10 cellular contexts compared by ENCODE assay signal in the genomic region with DNA sequence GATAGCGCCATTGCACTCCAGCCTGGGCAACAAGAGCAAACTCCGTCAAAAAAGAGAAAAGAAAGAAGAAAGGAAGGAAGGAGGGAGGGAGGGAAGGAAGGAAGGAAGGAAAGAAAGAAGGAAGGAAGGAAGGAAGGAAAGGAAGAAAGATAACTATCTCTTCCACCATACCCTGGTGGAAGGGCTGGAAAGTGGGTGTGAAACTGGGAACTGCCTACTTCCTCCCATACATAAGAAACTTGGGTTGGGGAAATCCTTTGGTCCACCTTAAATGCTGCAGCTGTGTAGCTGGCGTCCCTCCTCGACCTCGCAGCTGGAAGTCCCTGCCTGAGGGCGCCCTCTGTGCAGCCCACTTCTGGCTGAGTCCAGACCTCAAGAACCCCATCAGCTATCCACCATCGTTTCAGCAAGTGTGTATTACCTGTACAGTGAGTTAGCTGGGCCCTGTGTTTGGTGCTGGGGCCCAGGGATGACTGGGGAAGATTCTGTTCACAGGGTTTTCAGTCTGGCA. TPM values are rescaled to one million over a fixed set of nuclear protein-coding genes. Genes with fewer than 3 reads are reported as not detected.
DNase-seq lines count a peak whose midpoint lies in the region; ATAC-seq and TF ChIP-seq lines count a peak whose summit lies in the region.
"Had no signal": no experiment of that assay in that cellular context is flagged by ENCODE, and none has a peak within 500 bp of the region (broad histone marks: within the 10 kb centered on the region; RNA-seq: fewer than 3 reads in every experiment).

No MANE protein-coding gene starts in this region.

- no peaks in the 10 kb centered on the region for H3K36me3 Mint-ChIP-seq in CD8-positive, alpha-beta T cell
- H3K36me3 Mint-ChIP-seq in IgD-negative memory B cell = no peaks in the 10 kb centered on the region
- H3K36me3 Mint-ChIP-seq in naive thymus-derived CD4-positive, alpha-beta T cell = no peaks in the 10 kb centered on the region

- no peak overlapping the region for H3K4me3 ChIP-seq in CD8-positive, alpha-beta T cell (ENCODE audit: low read depth, low read length)
- H3K4me3 ChIP-seq in colonic mucosa (no peak overlapping the region), vagina (peak overlapping the region in 1 of 2 donors; percentile 19)
- no peak overlapping the region for H3K4me3 ChIP-seq in naive thymus-derived CD4-positive, alpha-beta T cell (ENCODE audit: low read length)

- peak overlapping the region; percentile 69 for H3K27ac Mint-ChIP-seq in CD8-positive, alpha-beta T cell
- H3K27ac Mint-ChIP-seq in IgD-negative memory B cell = peak overlapping the region; percentile 61 to 71 (median 71)
- H3K27ac Mint-ChIP-seq in naive thymus-derived CD4-positive, alpha-beta T cell = peak overlapping the region; percentile 18 to 89 (median 79)

- H3K27me3 ChIP-seq in CD8-positive, alpha-beta T cell (ENCODE audit: insufficient read depth, low read length) = no peaks in the 10 kb centered on the region
- H3K27me3 ChIP-seq in colonic mucosa (no peaks in the 10 kb centered on the region), vagina (no peaks in the 10 kb centered on the region)
- H3K27me3 ChIP-seq in naive thymus-derived CD4-positive, alpha-beta T cell (ENCODE audit: control insufficient read depth in 2 of 2, insufficient read depth in 2 of 2, low read length in 2 of 2) = no peaks in the 10 kb centered on the region

- H3K4me1 Mint-ChIP-seq in CD8-positive, alpha-beta T cell (ENCODE audit: low read depth) = peaks cover 37% of the 10 kb centered on the region
- peaks cover 19 to 28% (median 28%) of the 10 kb centered on the region in 3 donors for H3K4me1 Mint-ChIP-seq in IgD-negative memory B cell
- H3K4me1 Mint-ChIP-seq in naive thymus-derived CD4-positive, alpha-beta T cell = peaks cover 15 to 51% (median 35%) of the 10 kb centered on the region in 7 donors

- peak overlapping the region; percentile 45 for H3K4me3 Mint-ChIP-seq in CD8-positive, alpha-beta T cell
- H3K4me3 Mint-ChIP-seq in IgD-negative memory B cell = peak overlapping the region in 3 of 4 donors; percentile 57 to 96 (median 95)
- H3K4me3 Mint-ChIP-seq in naive thymus-derived CD4-positive, alpha-beta T cell = peak overlapping the region in 9 of 10 donors; percentile 3 to 93 (median 91)

- no peaks in the 10 kb centered on the region for H3K9me3 Mint-ChIP-seq in CD8-positive, alpha-beta T cell
- no peaks in the 10 kb centered on the region for H3K9me3 Mint-ChIP-seq in IgD-negative memory B cell
- H3K9me3 Mint-ChIP-seq in naive thymus-derived CD4-positive, alpha-beta T cell = no peaks in the 10 kb centered on the region

- no peaks in the 10 kb centered on the region for H3K9me3 ChIP-seq in CD8-positive, alpha-beta T cell (ENCODE audit: low read length)
- H3K9me3 ChIP-seq in colonic mucosa (no peaks in the 10 kb centered on the region), vagina (no peaks in the 10 kb centered on the region)
- H3K9me3 ChIP-seq in naive thymus-derived CD4-positive, alpha-beta T cell (ENCODE audit: control insufficient read depth in 2 of 3, low read length in 3 of 3) = no peaks in the 10 kb centered on the region

- no peak for DNase-seq in CD8-positive, alpha-beta T cell
- DNase-seq in colonic mucosa (peak; percentile 32), vagina (ENCODE audit: extremely low spot score in 2 of 2) (no peak), dedifferentiated amniotic fluid mesenchymal stem cell (ENCODE audit: extremely low spot score) (no peak)
- DNase-seq in naive thymus-derived CD4-positive, alpha-beta T cell = no peak
- DNase-seq: activated naive CD4-positive, alpha-beta T cell treated with Interleukin-2 at 50 U/mL for 16 hours had no signal

- no peaks in the 10 kb centered on the region for H3K27me3 Mint-ChIP-seq in CD8-positive, alpha-beta T cell (ENCODE audit: low read depth)
- H3K27me3 Mint-ChIP-seq in IgD-negative memory B cell = no peaks in the 10 kb centered on the region
- no peaks in the 10 kb centered on the region for H3K27me3 Mint-ChIP-seq in naive thymus-derived CD4-positive, alpha-beta T cell

- H3K9ac ChIP-seq in colonic mucosa (ENCODE audit: low read depth in 2 of 2, low read length in 2 of 2) = no peak overlapping the region

- ATAC-seq in CD8-positive, alpha-beta T cell = no peak
- no peak for ATAC-seq in naive thymus-derived CD4-positive, alpha-beta T cell
- no peak for ATAC-seq in GM19023 (IDR thresholded peaks at IDR 0.05; ENCODE audit: unreplicated experiment)
- ATAC-seq in HG03196 (IDR thresholded peaks at IDR 0.05; ENCODE audit: unreplicated experiment) = no peak

- POLR2A ChIA-PET in CD8-positive, alpha-beta T cell (lab: Charles Lee) = interaction anchor here (2.8 to 4.8 kb wide), 3 partner anchors 10 to 152 kb away, joined by 8 to 91 read pairs (median 33); partner anchors contain the start of genes BSDC1, LCK and MARCKSL1
- POLR2A ChIA-PET in naive thymus-derived CD4-positive, alpha-beta T cell (lab: Charles Lee) = interaction anchor here (0.6 to 28.2 kb wide), 10 partner anchors 14 to 140 kb away, joined by 3 to 738 read pairs (median 10); partner anchors contain the start of genes HDAC1, LCK, MARCKSL1 and TXLNA

- no peak for TF ChIP-seq POLR2A in vagina (IDR thresholded peaks at IDR 0.05)

- H3K36me3 ChIP-seq in CD8-positive, alpha-beta T cell (ENCODE audit: insufficient read depth, low read length) = no peaks in the 10 kb centered on the region
- H3K36me3 ChIP-seq in colonic mucosa (no peaks in the 10 kb centered on the region), vagina (no peaks in the 10 kb centered on the region)
- peaks cover 0 to 6% (median 0%) of the 10 kb centered on the region in 3 experiments for H3K36me3 ChIP-seq in naive thymus-derived CD4-positive, alpha-beta T cell (ENCODE audit: control insufficient read depth in 2 of 3, insufficient read depth in 3 of 3, low read length in 3 of 3)

- peaks cover 34% of the 10 kb centered on the region for H3K4me1 ChIP-seq in CD8-positive, alpha-beta T cell (ENCODE audit: insufficient read depth, low read length)
- H3K4me1 ChIP-seq in colonic mucosa (peaks cover 9% of the 10 kb centered on the region), vagina (peaks cover 48% of the 10 kb centered on the region)
- H3K4me1 ChIP-seq in naive thymus-derived CD4-positive, alpha-beta T cell (ENCODE audit: control insufficient read depth in 2 of 2, insufficient read depth in 2 of 2, low read length in 2 of 2) = peaks cover 11 to 33% of the 10 kb centered on the region in 2 donors

- intact Hi-C loops in CD8-positive, alpha-beta T cell (cut with DNase I, micrococcal nuclease) = no loop called here
- intact Hi-C loops in colonic mucosa (cut with DNase I) = loop anchor here (10.0 kb wide), 1 partner anchor 92 kb away; the partner anchor contains the start of gene MARCKSL1
- intact Hi-C loops in naive thymus-derived CD4-positive, alpha-beta T cell (cut with micrococcal nuclease) = no loop called here
- intact Hi-C loops in vagina (cut with DNase I) = no loop called here

- H3K27ac ChIP-seq in CD8-positive, alpha-beta T cell (ENCODE audit: low read depth, low read length) = no peak overlapping the region
- H3K27ac ChIP-seq in colonic mucosa (no peak overlapping the region), vagina (no peak overlapping the region)
- H3K27ac ChIP-seq in naive thymus-derived CD4-positive, alpha-beta T cell (ENCODE audit: low read depth, low read length) = no peak overlapping the region

- no peak for TF ChIP-seq CTCF in CD8-positive, alpha-beta T cell (IDR thresholded peaks at IDR 0.05)
- no peak for TF ChIP-seq CTCF in colonic mucosa (IDR thresholded peaks at IDR 0.05)
- no peak for TF ChIP-seq CTCF in vagina (IDR thresholded peaks at IDR 0.05)

- CTCF ChIA-PET in CD8-positive, alpha-beta T cell (lab: Charles Lee) = interaction anchor here (1.2 to 5.4 kb wide), 2 partner anchors 9 to 113 kb away, joined by 3 to 63 read pairs; partner anchors contain the start of gene LCK
- CTCF ChIA-PET in naive thymus-derived CD4-positive, alpha-beta T cell (lab: Charles Lee) = interaction anchor here (0.6 to 3.0 kb wide), 4 partner anchors 12 to 93 kb away, joined by 3 to 13 read pairs (median 6); partner anchors contain the start of gene MARCKSL1

RNA-seq across cellular contexts. Expression of gene FAM167B, which starts 4.6 kb away (rescaled TPM):
- total RNA-seq in CD8-positive, alpha-beta T cell = under 1 TPM; 0.35 to 0.86 TPM
- polyA plus RNA-seq in IgD-negative memory B cell = not detected
- total RNA-seq in colonic mucosa (1 to 10 TPM; 4.2 to 5.5 TPM), vagina (3.7 TPM)
- total RNA-seq in naive thymus-derived CD4-positive, alpha-beta T cell = 1 to 10 TPM in 3 of 5 experiments, under 1 TPM in 2; 0.48 to 2.0 (median 1.4) TPM
- not detected for polyA plus RNA-seq in naive thymus-derived CD4-positive, alpha-beta T cell
- total RNA-seq: kidney epithelial cell had no signal

RNA-seq across cellular contexts. Expression of gene LCK, which starts 8.7 kb away (rescaled TPM):
- 100 to 1,000 TPM; 203 to 206 TPM for total RNA-seq in CD8-positive, alpha-beta T cell
- 80.5 TPM for polyA plus RNA-seq in IgD-negative memory B cell
- total RNA-seq in colonic mucosa (10 to 100 TPM in 1 of 2 donors, 1 to 10 TPM in 1; 3.7 to 24.7 TPM), vagina (6.4 TPM)
- total RNA-seq in naive thymus-derived CD4-positive, alpha-beta T cell = 100 to 1,000 TPM; 245 to 509 (median 469) TPM
- polyA plus RNA-seq in naive thymus-derived CD4-positive, alpha-beta T cell = 1,000 to 10,000 TPM in 1 of 2 donors, 100 to 1,000 TPM in 1; 897 to 1,109 TPM

RNA-seq across cellular contexts. Expression of gene EIF3I, which starts 20.2 kb away (rescaled TPM):
- 100 to 1,000 TPM in 1 of 2 experiments, 10 to 100 TPM in 1; 97.4 to 101 TPM for total RNA-seq in CD8-positive, alpha-beta T cell
- 154 TPM for polyA plus RNA-seq in IgD-negative memory B cell
- total RNA-seq in colonic mucosa (100 to 1,000 TPM; 142 to 264 TPM), vagina (164 TPM)
- 100 to 1,000 TPM in 3 of 5 experiments, 10 to 100 TPM in 2; 82.6 to 182 (median 104) TPM for total RNA-seq in naive thymus-derived CD4-positive, alpha-beta T cell
- 100 to 1,000 TPM; 185 to 189 TPM for polyA plus RNA-seq in naive thymus-derived CD4-positive, alpha-beta T cell

RNA-seq across cellular contexts. Expression of gene TMEM234, which starts 20.2 kb away (rescaled TPM):
- 1 to 10 TPM; 8.6 to 9.1 TPM for total RNA-seq in CD8-positive, alpha-beta T cell
- 7.2 TPM for polyA plus RNA-seq in IgD-negative memory B cell
- 10 to 100 TPM; 20.3 to 27.0 TPM for total RNA-seq in colonic mucosa
- 10 to 100 TPM; 15.9 to 29.6 (median 21.4) TPM for total RNA-seq in naive thymus-derived CD4-positive, alpha-beta T cell
- polyA plus RNA-seq in naive thymus-derived CD4-positive, alpha-beta T cell = 1 to 10 TPM; 5.9 to 6.1 TPM
- 8.3 TPM for total RNA-seq in vagina

RNA-seq across cellular contexts. Expression of gene DCDC2B, which starts 33.5 kb away (rescaled TPM):
- total RNA-seq in CD8-positive, alpha-beta T cell = not detected
- not detected for polyA plus RNA-seq in IgD-negative memory B cell
- not detected for total RNA-seq in colonic mucosa
- total RNA-seq in naive thymus-derived CD4-positive, alpha-beta T cell = not detected
- under 1 TPM in 1 of 2 donors, not detected in 1; 0.25 TPM for polyA plus RNA-seq in naive thymus-derived CD4-positive, alpha-beta T cell
- not detected for total RNA-seq in vagina
- total RNA-seq: kidney epithelial cell had no signal

Comparison
In these comparisons a context has a peak if more than half of its experiments do, and no peak if none do; other contexts are left out.
1. H3K4me3 Mint-ChIP-seq: peak in every context shown above with its lines; median percentile 95 in IgD-negative memory B cell; 91 in naive thymus-derived CD4-positive, alpha-beta T cell; 45 in CD8-positive, alpha-beta T cell.
2. RNA of gene LCK, which starts 8.7 kb away (total RNA-seq): 245 to 509 TPM in naive thymus-derived CD4-positive, alpha-beta T cell and 203 to 206 TPM in CD8-positive, alpha-beta T cell; 3.7 to 24.7 TPM in colonic mucosa and 6.4 TPM in vagina (single experiment); every median in the first group is over 4 times any median in the second.
3. Peak in every context shown above with its lines, with median percentiles within 50 percentile points of each other: H3K27ac Mint-ChIP-seq.